Comparison of ENCODE assay signal across 1 cellular context in genomic region chr10:45235260-45235699, GRCh38.
TF ChIP-seq lines count a peak whose summit lies in the region.
"Not testable (repeated sequence)": the region's sequence is repeated elsewhere in the genome, so short reads cannot be mapped to it uniquely, and the experiment has no call there.

No MANE protein-coding gene starts in this region.

TF ChIP-seq in HepG2, 621 proteins besides CTCF, POLR2A, EP300 and RAD21 (continued from another document):
- TF ChIP-seq ARID4A (CRISPR knock-in tag; IDR thresholded peaks at IDR 0.05; ENCODE audit: borderline replicate concordance) (peak; percentile 17; the same call in 1 of the 2 replicates), GATAD2A (CRISPR knock-in tag; IDR thresholded peaks at IDR 0.05) (0 out of 2 replicates have a peak, but pooled peaks have one; percentile 20), ZMYM4 (CRISPR knock-in tag; IDR thresholded peaks at IDR 0.05) (peak; percentile 46; the same call in 1 of the 2 replicates), SOX13 (CRISPR knock-in tag; conservative IDR thresholded peaks at IDR 0.05 in 1 of 2, IDR thresholded peaks at IDR 0.05 in 1 of 2) (0 out of 4 replicates have a peak, but pooled peaks of 1 of the 2 experiments have one; percentile 6), HMGXB4 (CRISPR knock-in tag; IDR thresholded peaks at IDR 0.05; ENCODE audit: borderline replicate concordance in 1 of 2, low read depth in 1 of 2) (peak in 1 of 2 experiments; percentile 36; a peak in 1 of 4 replicates), SMC3 (IDR thresholded peaks at IDR 0.05; ENCODE audit: low read length) (peak; percentile 75), CHD4 (IDR thresholded peaks at IDR 0.05; ENCODE audit: borderline replicate concordance, low read length) (peak; percentile 51; the same call in 1 of the 2 replicates), HDAC1 (CRISPR knock-in tag; IDR thresholded peaks at IDR 0.05) (0 out of 2 replicates have a peak, but pooled peaks have one; percentile 22), ZNF7 (CRISPR knock-in tag; IDR thresholded peaks at IDR 0.05) (0 out of 2 replicates have a peak, but pooled peaks have one; percentile 31), ARID3A (IDR thresholded peaks at IDR 0.05; ENCODE audit: low read depth, low read length) (0 out of 2 replicates have a peak, but pooled peaks have one; percentile 26), POGZ (CRISPR knock-in tag; IDR thresholded peaks at IDR 0.05) (0 out of 2 replicates have a peak, but pooled peaks have one; percentile 21), RARA (CRISPR knock-in tag; IDR thresholded peaks at IDR 0.05) (peak; percentile 22; the same call in 1 of the 2 replicates), ZNF687 (CRISPR knock-in tag; IDR thresholded peaks at IDR 0.05) (peak; percentile 50), SOX6 (CRISPR knock-in tag; IDR thresholded peaks at IDR 0.05) (0 out of 2 replicates have a peak, but pooled peaks have one; percentile 23), ZNF580 (CRISPR knock-in tag; IDR thresholded peaks at IDR 0.05; ENCODE audit: borderline replicate concordance, low read depth) (0 out of 2 replicates have a peak, but pooled peaks have one; percentile 32), CCDC6 (CRISPR knock-in tag; IDR thresholded peaks at IDR 0.05) (0 out of 2 replicates have a peak, but pooled peaks have one; percentile 32), LCORL (CRISPR knock-in tag; IDR thresholded peaks at IDR 0.05) (0 out of 2 replicates have a peak, but pooled peaks have one; percentile 22), SALL1 (CRISPR knock-in tag; IDR thresholded peaks at IDR 0.05) (0 out of 2 replicates have a peak, but pooled peaks have one; percentile 12), STAG1 (CRISPR knock-in tag; IDR thresholded peaks at IDR 0.05) (peak; percentile 88), MIXL1 (CRISPR knock-in tag; IDR thresholded peaks at IDR 0.05) (peak; percentile 68; the same call in 1 of the 2 replicates), ZSCAN29 (CRISPR knock-in tag; conservative IDR thresholded peaks at IDR 0.05) (0 out of 2 replicates have a peak, but pooled peaks have one; percentile 33), ELF3 (CRISPR knock-in tag; IDR thresholded peaks at IDR 0.05) (peak; percentile 34; the same call in 1 of the 2 replicates), ZNF331 (CRISPR knock-in tag; IDR thresholded peaks at IDR 0.05) (peak; percentile 33; the same call in 1 of the 2 replicates)
- TF ChIP-seq SOX13, SOX6, LCORL (IDR thresholded peaks at IDR 0.05): not testable (repeated sequence)
